1 cellular context compared by ENCODE assay signal in genomic region chr13:86447479-86447878, GRCh38.
TF ChIP-seq lines count a peak whose summit lies in the region.

No MANE protein-coding gene starts in this region.

TF ChIP-seq in H1, 55 proteins besides CTCF, POLR2A, EP300 and RAD21:
- no peak for TF ChIP-seq CBX5 (IDR thresholded peaks at IDR 0.05; ENCODE audit: low read depth, low read length)
- TF ChIP-seq POLR2AphosphoS5 (IDR thresholded peaks at IDR 0.05; ENCODE audit: low read depth, low read length), result no peak
- no peak for TF ChIP-seq GTF2F1 (IDR thresholded peaks at IDR 0.05; ENCODE audit: borderline replicate concordance, low read depth, low read length)
- TF ChIP-seq SIN3A (conservative IDR thresholded peaks at IDR 0.05 in 1 of 2, IDR thresholded peaks at IDR 0.05 in 1 of 2; ENCODE audit: low read depth in 1 of 2, low read length in 2 of 2), result no peak
- no peak for TF ChIP-seq BCL11A (IDR thresholded peaks at IDR 0.05; ENCODE audit: low read depth in 2 of 2, low read length in 2 of 2)
- TF ChIP-seq CTBP2 (IDR thresholded peaks at IDR 0.05; ENCODE audit: borderline replicate concordance, insufficient read depth, insufficient read length, low read length), result no peak
- TF ChIP-seq CREB1 (IDR thresholded peaks at IDR 0.05), result no peak
- TF ChIP-seq CEBPB (IDR thresholded peaks at IDR 0.05; ENCODE audit: low read depth, low read length), result no peak
- no peak for TF ChIP-seq CHD2 (IDR thresholded peaks at IDR 0.05; ENCODE audit: low read length)
TF ChIP-seq in H1: peak in this region for 0.
